1 cellular context compared by ENCODE assay signal in genomic region chr1:235369802-235370201, GRCh38.
TF ChIP-seq lines count a peak whose summit lies in the region.

No MANE protein-coding gene starts in this region.

TF ChIP-seq in HepG2, 621 proteins besides CTCF, POLR2A, EP300 and RAD21:
- TF ChIP-seq GFI1 (CRISPR knock-in tag; IDR thresholded peaks at IDR 0.05; ENCODE audit: borderline replicate concordance) = no peak
- no peak for TF ChIP-seq ZNF562 (CRISPR knock-in tag; IDR thresholded peaks at IDR 0.05; ENCODE audit: borderline replicate concordance)
